9 cellular contexts compared by ENCODE assay signal in genomic region chr5:148828461-148829247, GRCh38. TPM values are rescaled to one million over a fixed set of nuclear protein-coding genes. Genes with fewer than 3 reads are reported as not detected.
DNase-seq lines count a peak whose midpoint lies in the region; ATAC-seq, FAIRE-seq and TF ChIP-seq lines count a peak whose summit lies in the region.
"Had no signal": no experiment of that assay in that cellular context is flagged by ENCODE, and none has a peak within 500 bp of the region (broad histone marks: within the 10 kb centered on the region; RNA-seq: fewer than 3 reads in every experiment).

No MANE protein-coding gene starts in this region.

- WGBS in GM12878 (ENCODE audit: insufficient coverage, insufficient replicate concordance, low lambda C conversion rate, missing lambda C conversion rate) = 49% methylated on average over 7 of the region's 7 CpGs

- H2AFZ ChIP-seq in GM12878 (ENCODE audit: control insufficient read depth, low read depth, low read length) = no peak overlapping the region

- CTCF ChIA-PET in GM12878 (lab: Yijun Ruan, JAX) = interaction anchor here (0.7 to 5.9 kb wide), 10 partner anchors 8 to 129 kb away, joined by 3 to 37 read pairs (median 4); no protein-coding TSS in a partner anchor

- H3K4me1 ChIP-seq in BLaER1 = peaks cover 93% of the 10 kb centered on the region
- peaks cover 28% of the 10 kb centered on the region for H3K4me1 ChIP-seq in GM12878 (ENCODE audit: control insufficient read depth, insufficient read depth, low read length)
- peaks cover 0 to 8% of the 10 kb centered on the region in 2 donors for H3K4me1 ChIP-seq in muscle layer of duodenum (ENCODE audit: control insufficient read depth in 1 of 2, insufficient read depth in 2 of 2, low read length in 2 of 2)

- H4K20me1 ChIP-seq in BLaER1 (no peaks in the 10 kb centered on the region), GM12878 (ENCODE audit: control insufficient read depth, insufficient read depth) (no peaks in the 10 kb centered on the region)

- no TSS peak for BruUV-seq in GM12878 (replicated peaks; lab: Mats Ljungman, UMichigan)

- 0 out of 2 replicates have a peak, but pooled peaks have one; percentile 18 for TF ChIP-seq RAD21 in GM12878 (IDR thresholded peaks at IDR 0.05; ENCODE audit: insufficient read depth, low read depth, low read length)

- RAD21 ChIA-PET in GM12878 (lab: Charles Lee; ENCODE audit: unreplicated experiment) = interaction anchor here (0.8 to 1.3 kb wide), 4 partner anchors 8 to 96 kb away, joined by 3 read pairs; no protein-coding TSS in a partner anchor

- peak overlapping the region; percentile 94 for H3K4me2 ChIP-seq in BLaER1
- peak overlapping the region; percentile 5; the same call in 1 of the 2 replicates for H3K4me2 ChIP-seq in GM12878 (ENCODE audit: control insufficient read depth, insufficient read depth)

- in situ Hi-C loops in GM12878 (cut with MboI) = no loop called here

- H3K4me3 ChIP-seq in BLaER1 = peak overlapping the region; percentile 73
- H3K4me3 ChIP-seq in HFF-Myc (replicated peaks; ENCODE audit: low read depth, low read length) = peak overlapping the region; percentile 25
- H3K4me3 ChIP-seq in GM12878 = no peak overlapping the region
- peak overlapping the region; percentile 82 to 84 for H3K4me3 ChIP-seq in muscle layer of duodenum (ENCODE audit: low read depth in 1 of 2, low read length in 2 of 2)

- H3K27me3 ChIP-seq in BLaER1 (no peaks in the 10 kb centered on the region), GM12878 (replicated peaks in 1 of 2; ENCODE audit: control insufficient read depth in 2 of 2, insufficient read depth in 2 of 2, low read length in 1 of 2) (no peaks in the 10 kb centered on the region; a peak in 1 of 4 replicates), muscle layer of duodenum (ENCODE audit: low read depth, low read length) (no peaks in the 10 kb centered on the region)

- intact Hi-C loops in GM12878 (cut with micrococcal nuclease; ENCODE audit: unreplicated experiment) = no loop called here

- no peaks in the 10 kb centered on the region for H3K79me2 ChIP-seq in GM12878 (ENCODE audit: control insufficient read depth, insufficient read depth, low read length)

- H3K27ac ChIP-seq in BLaER1 (no peak overlapping the region), GM12878 (ENCODE audit: control insufficient read depth, insufficient read depth) (no peak overlapping the region), muscle layer of duodenum (ENCODE audit: low read length) (peak overlapping the region; percentile 40)

- H3K9me3 ChIP-seq in BLaER1 (no peaks in the 10 kb centered on the region), GM12878 (replicated peaks; ENCODE audit: control insufficient read depth, insufficient read depth, low read length) (no peaks in the 10 kb centered on the region), muscle layer of duodenum (ENCODE audit: control insufficient read depth in 1 of 2, low read length in 2 of 2) (no peaks in the 10 kb centered on the region)

- H3K9ac ChIP-seq in BLaER1 = peak overlapping the region; percentile 34; the same call in 1 of the 2 replicates
- H3K9ac ChIP-seq in GM12878 (ENCODE audit: control insufficient read depth, insufficient read depth, low read length) = no peak overlapping the region

- FAIRE-seq in GM12878 (lab: Jason Lieb, UNC) (no peak), frontal cortex (lab: Jason Lieb, UNC) (no peak)

- ATAC-seq in GM12878 (no peak), HG02588 (IDR thresholded peaks at IDR 0.05; ENCODE audit: unreplicated experiment) (no peak)

- TF ChIP-seq POLR2A in GM12878 (IDR thresholded peaks at IDR 0.05; ENCODE audit: low read depth, low read length) = no peak

- POLR2A ChIA-PET in GM12878 (lab: Charles Lee) = interaction anchor here (0.6 kb wide), 1 partner anchor 32 kb away, joined by 7 read pairs; no protein-coding TSS in a partner anchor

- TF ChIP-seq CTCF in HFF-Myc (IDR thresholded peaks at IDR 0.05; ENCODE audit: low read depth, low read length, missing control alignments) (no peak), GM12878 (IDR thresholded peaks at IDR 0.05 in 2 of 3, conservative IDR thresholded peaks at IDR 0.05 in 1 of 3; ENCODE audit: control insufficient read depth in 2 of 3, extremely low read depth in 1 of 3, insufficient read depth in 1 of 3, low read depth in 3 of 3, low read length in 3 of 3) (peak in 2 of 3 experiments; percentile 14 to 29; a peak in 2 of 6 replicates)

- SMC1A ChIA-PET in GM12878 (lab: Charles Lee; ENCODE audit: uncharacterized antibody, unreplicated experiment) = interaction anchor here (0.6 to 2.4 kb wide), 9 partner anchors 11 to 131 kb away, joined by 3 to 6 read pairs (median 4); no protein-coding TSS in a partner anchor

- H3K36me3 ChIP-seq in BLaER1 = no peaks in the 10 kb centered on the region
- no peaks in the 10 kb centered on the region for H3K36me3 ChIP-seq in GM12878 (ENCODE audit: control insufficient read depth in 2 of 2, insufficient read depth in 2 of 2, low read length in 1 of 2)
- no peaks in the 10 kb centered on the region for H3K36me3 ChIP-seq in muscle layer of duodenum (ENCODE audit: control insufficient read depth in 1 of 2, insufficient read depth in 2 of 2, low read length in 2 of 2)

- TF ChIP-seq EP300 in GM12878 (IDR thresholded peaks at IDR 0.05; ENCODE audit: borderline replicate concordance in 1 of 2, control insufficient read depth in 1 of 2, low read depth in 2 of 2, low read length in 2 of 2) = no peak

- DNase-seq in HFF-Myc (ENCODE audit: extremely low read depth, low read depth) (no peak), GM12878 (ENCODE audit: low read depth, low spot score) (no peak), AG20443 (ENCODE audit: low spot score) (no peak), frontal cortex (ENCODE audit: low spot score in 2 of 2) (no peak)
- DNase-seq in activated effector memory CD4-positive, alpha-beta T cell treated with anti-CD3 and anti-CD28 coated beads, Interleukin-2, amount 50 U/mL, for 16 hours = no peak
- DNase-seq: activated CD4-positive, alpha-beta T cell treated with anti-CD3 and anti-CD28 coated beads for 1 hour had no signal

TF ChIP-seq in GM12878, 131 proteins besides CTCF, POLR2A, EP300 and RAD21:
- TF ChIP-seq KAT2A (conservative IDR thresholded peaks at IDR 0.05; ENCODE audit: control insufficient read depth, low read depth, low read length) (no peak), BCL11A (IDR thresholded peaks at IDR 0.05; ENCODE audit: low read depth, low read length) (no peak), USF2 (IDR thresholded peaks at IDR 0.05; ENCODE audit: borderline replicate concordance, low read depth, low read length) (no peak), RUNX3 (IDR thresholded peaks at IDR 0.05; ENCODE audit: low read length) (peak; percentile 55; the same call in 1 of the 2 replicates), POLR2AphosphoS5 (IDR thresholded peaks at IDR 0.05; ENCODE audit: low read length) (no peak), YY1 (IDR thresholded peaks at IDR 0.05; ENCODE audit: low read depth, low read length) (no peak), NR2C1 (IDR thresholded peaks at IDR 0.05) (no peak), CBFB (IDR thresholded peaks at IDR 0.05; ENCODE audit: low read depth) (0 out of 2 replicates have a peak, but pooled peaks have one; percentile 46)

RNA-seq across cellular contexts. Expression of gene ADRB2, which starts 2.2 kb away (rescaled TPM):
- 0.42 and 0.73 TPM in 2 replicates for total RNA-seq in GM12878 (2013; cell fraction: nucleolus; rRNA removed)
- 0.16 and 0.34 TPM in 2 replicates for total RNA-seq in GM12878 (2014; rRNA removed)
- 0.09 and 0.18 TPM in 2 replicates for total RNA-seq in GM12878 (2014; rRNA removed; fragmentation: Illumina TruSeq; extraction: Trizol)
- total RNA-seq in GM12878 (2021) = 0.11 and 0.18 TPM in 2 replicates
- not detected for polyA plus RNA-seq in GM12878 (2011; ENCODE audit: low read depth)
- 0.06 TPM in 1 of 2 replicates, not detected in the other for polyA plus RNA-seq in GM12878 (2011; rRNA removed)
- polyA plus RNA-seq in GM12878 (2011; cell fraction: cytosol; rRNA removed) = 0.06 and 0.08 TPM in 2 replicates
- polyA plus RNA-seq in GM12878 (2011; cell fraction: nucleus; rRNA removed) = 0.09 and 0.15 TPM in 2 replicates
- polyA plus RNA-seq in GM12878 (2012) = 0.07 TPM in 1 of 2 replicates, not detected in the other
- 0.08 and 0.18 TPM in 2 replicates for polyA plus RNA-seq in GM12878 (2014; fragmentation: Illumina TruSeq; extraction: Trizol)
- under 1 TPM; 0.03 to 0.04 TPM for polyA plus RNA-seq in GM12878 (2014; fragmentation: Nextera tagmentation; extraction: Ambion mirVana)
- 0.15 and 0.24 TPM in 2 replicates for polyA plus RNA-seq in GM12878 (2014; rRNA removed)
- polyA plus RNA-seq in GM12878 (2016; fragmentation: Nextera tagmentation; extraction: Ambion mirVana) = under 1 TPM; 0.21 to 0.28 TPM
- polyA minus RNA-seq in GM12878 (2011; rRNA and poly(A)+ RNA removed) = 0.29 and 0.46 TPM in 2 replicates
- not detected in 2 replicates for polyA minus RNA-seq in GM12878 (2011; cell fraction: cytosol; rRNA and poly(A)+ RNA removed)
- 0.60 and 0.77 TPM in 2 replicates for polyA minus RNA-seq in GM12878 (2011; cell fraction: nucleus; rRNA and poly(A)+ RNA removed)
- total RNA-seq in frontal cortex = 0.82 TPM
